Comparison of ENCODE assay signal across 8 cellular contexts in the genomic region with DNA sequence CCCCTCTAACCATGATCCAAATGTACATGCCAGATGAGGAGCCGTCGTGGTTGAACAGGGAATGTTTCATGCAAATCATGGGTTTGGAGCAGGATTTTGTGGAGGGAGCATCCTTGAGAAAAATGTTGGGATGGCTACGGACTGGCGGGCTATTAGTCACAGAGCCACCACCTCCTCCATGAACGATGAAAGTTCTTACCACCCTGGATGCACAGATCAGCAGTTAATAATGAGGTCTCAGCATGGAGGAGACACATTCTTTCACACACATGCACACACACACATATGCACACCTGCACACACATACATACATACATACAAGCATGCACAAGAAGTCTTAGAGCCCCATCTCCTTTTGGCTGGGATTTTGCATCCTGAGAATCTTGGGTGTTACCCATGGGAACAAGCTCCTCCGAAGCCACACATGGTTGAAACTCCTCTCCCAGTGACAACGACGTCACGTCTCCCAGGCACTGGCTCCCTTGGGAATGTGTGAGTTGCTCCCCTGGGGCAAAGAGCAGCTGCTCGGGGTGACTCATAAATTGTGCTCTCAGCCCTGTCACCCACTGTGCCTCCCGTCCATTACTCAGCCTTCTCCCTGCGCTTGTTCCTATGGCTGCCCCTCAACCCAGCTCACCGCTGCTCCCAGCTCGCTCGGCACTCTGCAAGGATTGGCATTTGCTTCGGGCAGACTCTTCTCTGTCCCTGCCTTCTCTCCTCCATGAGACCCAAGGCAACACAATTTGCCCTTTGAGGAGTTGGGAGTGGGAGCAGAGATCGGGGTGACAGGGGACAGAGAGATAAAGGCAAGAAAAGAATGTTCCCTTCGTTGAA.
A peak's percentile ranks its signal among the peaks of the same experiment; 100 is the strongest.
DNase-seq lines count a peak whose midpoint lies in the region; ATAC-seq and TF ChIP-seq lines count a peak whose summit lies in the region.

No MANE protein-coding gene starts in this region.

- H3K36me3 Mint-ChIP-seq in nephron progenitor cell (ENCODE audit: low read depth) = peaks cover 6% of the 10 kb centered on the region

- no peak overlapping the region for H3K9ac ChIP-seq in HUES48 (ENCODE audit: low read depth, low read length)

- peaks cover 32% of the 10 kb centered on the region for H3K9me3 Mint-ChIP-seq in nephron progenitor cell

- H3K27ac ChIP-seq in HUES48 (ENCODE audit: low read depth, low read length) (peak overlapping the region; percentile 59), brain microvascular endothelial cell (peak overlapping the region; percentile 85)

- peak overlapping the region; percentile 14 for H3K27ac Mint-ChIP-seq in nephron progenitor cell

- no peak for TF ChIP-seq CTCF in brain microvascular endothelial cell (IDR thresholded peaks at IDR 0.05; ENCODE audit: low read depth, low read length, missing control alignments)
- no peak for TF ChIP-seq CTCF in nephron progenitor cell (IDR thresholded peaks at IDR 0.05)

- H3K4me3 Mint-ChIP-seq in nephron progenitor cell = peak overlapping the region; percentile 23

- H3K36me3 ChIP-seq in HUES48 (ENCODE audit: control insufficient read depth, insufficient read depth, low read length) = no peaks in the 10 kb centered on the region
- no peaks in the 10 kb centered on the region for H3K36me3 ChIP-seq in brain microvascular endothelial cell (replicated peaks)
- no peaks in the 10 kb centered on the region for H3K36me3 ChIP-seq in H7 (replicated peaks; ENCODE audit: control insufficient read depth, insufficient read depth, low read length)

- H3K4me1 ChIP-seq in HUES48 (ENCODE audit: control insufficient read depth, insufficient read depth, low read length) = peaks cover 27% of the 10 kb centered on the region

- peak; percentile 1 to 47 for DNase-seq in NCI-H2081 (lab: John Stamatoyannopoulos, UW)
- DNase-seq in NCI-H2081 treated with DMSO at 0.1 percent for 48 hours (lab: John Stamatoyannopoulos, UW) = no peak
- peak; percentile 94 for DNase-seq in brain microvascular endothelial cell
- DNase-seq in nephron progenitor cell = peak; percentile 39
- no peak for DNase-seq in H7
- no peak for DNase-seq in OCI-M1 (lab: John Stamatoyannopoulos, UW)

- H3K9me3 ChIP-seq in HUES48 (ENCODE audit: control insufficient read depth, insufficient read depth, low read length) = peaks cover 5% of the 10 kb centered on the region; the same call in 1 of the 2 replicates

- H3K27me3 ChIP-seq in HUES48 (ENCODE audit: control insufficient read depth, insufficient read depth, low read length) (0 out of 2 replicates have a peak, but pooled peaks cover 3% of the 10 kb centered on the region), brain microvascular endothelial cell (replicated peaks) (no peaks in the 10 kb centered on the region), H7 (ENCODE audit: control insufficient read depth, insufficient read depth, low read length) (no peaks in the 10 kb centered on the region; the same call in none of the 2 replicates)

- no peak for ATAC-seq in GM19351 (IDR thresholded peaks at IDR 0.05; ENCODE audit: unreplicated experiment)

- in situ Hi-C loops in brain microvascular endothelial cell (cut with HindIII; ENCODE audit: low pct_ligation_motif_present, low sequenced_read_pairs) = no loop called here

- H3K4me1 Mint-ChIP-seq in nephron progenitor cell = peaks cover 21% of the 10 kb centered on the region

- no peak overlapping the region for H3K4me3 ChIP-seq in HUES48 (ENCODE audit: low read depth, low read length)
- H3K4me3 ChIP-seq in brain microvascular endothelial cell (ENCODE audit: low read depth, low read length) = peak overlapping the region; percentile 35
- no peak overlapping the region for H3K4me3 ChIP-seq in H7 (ENCODE audit: insufficient read depth, low read depth, low read length)

- peaks cover 28% of the 10 kb centered on the region for H3K27me3 Mint-ChIP-seq in nephron progenitor cell (ENCODE audit: low read depth, poor library complexity)

Comparison
In these comparisons a context has a peak if more than half of its experiments do, and no peak if none do; other contexts are left out.
1. DNase-seq: peak in NCI-H2081 (2 of 2), brain microvascular endothelial cell (single experiment) and nephron progenitor cell (single experiment); none in NCI-H2081 treated with DMSO at 0.1 percent for 48 hours (single experiment), H7 (single experiment) and OCI-M1 (single experiment).